ENCODE assay signal across 18 cellular contexts in genomic region chr17:73052923-73053322, GRCh38.
"Had no signal": no experiment of that assay in that cellular context is flagged by ENCODE, and none has a peak within 500 bp of the region (broad histone marks: within the 10 kb centered on the region; RNA-seq: fewer than 3 reads in every experiment).

No MANE protein-coding gene starts in this region.

- H3K4me1 ChIP-seq: gastroesophageal sphincter, lower lobe of right lung, parathyroid adenoma, prostate gland, sigmoid colon had no signal

- H3K9me3 ChIP-seq: gastroesophageal sphincter, left ventricle myocardium inferior, lower lobe of right lung, prostate gland, sigmoid colon had no signal

- H3K9ac ChIP-seq: parathyroid adenoma had no signal

- H3K79me2 ChIP-seq: parathyroid adenoma had no signal

- H3K36me3 ChIP-seq: gastroesophageal sphincter, left ventricle myocardium inferior, lower lobe of right lung, prostate gland, sigmoid colon had no signal

- ATAC-seq: esophagus mucosa; gastroesophageal sphincter; left cardiac atrium; lower lobe of right lung; natural killer cell treated with Interleukin-12 subunit alpha and Interleukin-12 subunit beta and Interleukin-15 and Interleukin-18, amount 100 ng/mL, for 72 hours had no signal

- H3K27me3 ChIP-seq: gastroesophageal sphincter, sigmoid colon had no signal

- H3K27ac ChIP-seq: gastroesophageal sphincter, left ventricle myocardium inferior, lower lobe of right lung, parathyroid adenoma, prostate gland, sigmoid colon, skin epidermis had no signal

- H2AFZ ChIP-seq: parathyroid adenoma had no signal

- FAIRE-seq: endometrium, keratinocyte had no signal

- DNase-seq: effector memory CD4-positive, alpha-beta T cell; foreskin fibroblast; immature natural killer cell; left cardiac atrium; left ventricle myocardium inferior; lower lobe of right lung; midbrain; retina; sigmoid colon; stimulated activated naive CD4-positive, alpha-beta T cell treated with Interleukin-2 at 50 U/mL for 16 hours had no signal

- H3K4me3 ChIP-seq: gastroesophageal sphincter, left ventricle myocardium inferior, lower lobe of right lung, prostate gland, sigmoid colon, skin epidermis had no signal
